ENCODE assay signal across 8 cellular contexts in the genomic region with DNA sequence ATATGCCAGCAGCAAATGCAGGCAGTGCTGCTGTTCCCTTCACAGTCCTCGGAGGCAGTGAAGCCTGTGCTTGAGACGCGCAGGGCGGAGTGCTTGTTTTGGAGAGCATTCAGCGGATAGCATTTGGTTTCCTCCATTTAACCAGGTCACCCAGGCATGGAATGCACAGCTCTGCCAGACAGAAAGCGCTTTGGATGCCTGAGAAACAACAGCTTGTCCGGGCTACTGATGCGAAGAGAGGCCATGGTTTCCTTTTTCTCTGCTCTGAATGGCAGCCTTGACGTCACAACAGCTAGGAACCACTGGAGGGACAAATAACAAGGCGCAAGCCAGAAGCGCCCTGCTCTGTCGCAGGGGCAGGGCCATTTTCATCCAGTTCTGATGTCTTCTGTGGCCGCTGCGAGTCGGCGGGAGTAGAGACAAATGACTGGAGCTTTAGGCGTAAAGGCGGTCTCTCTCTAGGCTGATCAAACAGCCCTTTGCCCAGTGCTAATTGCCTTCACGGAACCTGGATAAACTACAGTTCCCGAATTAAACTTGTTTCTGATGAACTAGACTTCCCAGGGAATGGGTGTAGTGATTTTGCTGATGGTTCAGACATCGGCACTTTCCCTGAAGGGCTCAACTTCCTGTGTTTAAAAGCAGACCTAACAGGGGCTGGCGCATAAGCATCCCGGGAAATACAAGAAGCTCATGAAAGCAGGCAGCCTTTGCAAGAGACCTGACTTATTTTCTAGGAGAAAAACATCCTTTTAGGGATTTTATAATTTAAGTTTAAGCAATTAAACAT.
DNase-seq lines count a peak whose midpoint lies in the region; ATAC-seq and TF ChIP-seq lines count a peak whose summit lies in the region.

No MANE protein-coding gene starts in this region.

- no peaks in the 10 kb centered on the region for H3K27me3 ChIP-seq in foreskin keratinocyte

- no peak overlapping the region for H3K4me2 ChIP-seq in OCI-LY7 (ENCODE audit: low read length)

- H3K4me3 ChIP-seq in OCI-LY7 (ENCODE audit: low read depth, low read length, poor library complexity, severe bottlenecking): no peak overlapping the region

- H3K27me3 Mint-ChIP-seq in HFFc6 (ENCODE audit: insufficient read depth): peaks cover 4% of the 10 kb centered on the region; the same call in 1 of the 2 replicates
- no peaks in the 10 kb centered on the region for H3K27me3 Mint-ChIP-seq in activated T-helper 2 cell treated with anti-CD3 and anti-CD28 coated beads, Interferon-gamma antibody, Interleukin-2, Interleukin-4, amounts not matched to agents 10 μg/mL and 5 μg/mL and 100 μg/mL, durations not matched to agents 14 hours and 24 hours and 36 hours (ENCODE audit: low read depth)

- CTCF ChIA-PET in OCI-LY7 (lab: Charles Lee; ENCODE audit: unreplicated experiment): no interaction called here

- DNase-seq in HFFc6 (no peak), left cardiac atrium (peak; percentile 83), renal cortical epithelial cell (ENCODE audit: low read depth) (peak; percentile 98), foreskin keratinocyte (no peak), OCI-LY7 (ENCODE audit: low spot score) (no peak), GM10266 (ENCODE audit: extremely low spot score) (no peak), NCI-H82 (lab: John Stamatoyannopoulos, UW) (no peak)
- no peak for DNase-seq in activated T-helper 2 cell treated with anti-CD3 and anti-CD28 coated beads, Interferon-gamma antibody, Interleukin-2, Interleukin-4, amounts not matched to agents 10 μg/mL and 5 μg/mL and 100 μg/mL, durations not matched to agents 14 hours and 24 hours and 36 hours (ENCODE audit: low spot score)

- H3K9me3 Mint-ChIP-seq in HFFc6: no peaks in the 10 kb centered on the region
- H3K9me3 Mint-ChIP-seq in activated T-helper 2 cell treated with anti-CD3 and anti-CD28 coated beads, Interferon-gamma antibody, Interleukin-2, Interleukin-4, amounts not matched to agents 10 μg/mL and 5 μg/mL and 100 μg/mL, durations not matched to agents 14 hours and 24 hours and 36 hours: no peaks in the 10 kb centered on the region

- no peaks in the 10 kb centered on the region for H3K9me2 ChIP-seq in OCI-LY7 (ENCODE audit: insufficient read depth, low read length)

- no peaks in the 10 kb centered on the region for H3K9me3 ChIP-seq in OCI-LY7 (ENCODE audit: low read length)

- H3K36me3 ChIP-seq in OCI-LY7 (ENCODE audit: insufficient read depth, low read length): no peaks in the 10 kb centered on the region

- H3K4me3 Mint-ChIP-seq in HFFc6: peak overlapping the region; percentile 59; the same call in 1 of the 2 replicates
- no peak overlapping the region for H3K4me3 Mint-ChIP-seq in activated T-helper 2 cell treated with anti-CD3 and anti-CD28 coated beads, Interferon-gamma antibody, Interleukin-2, Interleukin-4, amounts not matched to agents 10 μg/mL and 5 μg/mL and 100 μg/mL, durations not matched to agents 14 hours and 24 hours and 36 hours (ENCODE audit: low read depth)

- BruUV-seq in OCI-LY7 (replicated peaks; lab: Mats Ljungman, UMichigan): no TSS peak

- peaks cover 99% of the 10 kb centered on the region for H3K4me1 Mint-ChIP-seq in HFFc6 (ENCODE audit: low read depth)
- H3K4me1 Mint-ChIP-seq in activated T-helper 2 cell treated with anti-CD3 and anti-CD28 coated beads, Interferon-gamma antibody, Interleukin-2, Interleukin-4, amounts not matched to agents 10 μg/mL and 5 μg/mL and 100 μg/mL, durations not matched to agents 14 hours and 24 hours and 36 hours (ENCODE audit: low read depth): peaks cover 78% of the 10 kb centered on the region

- intact Hi-C loops in activated T-helper 2 cell treated with anti-CD3 and anti-CD28 coated beads, Interferon-gamma antibody, Interleukin-2, Interleukin-4, amounts not matched to agents 10 μg/mL and 5 μg/mL and 100 μg/mL, durations not matched to agents 14 hours and 24 hours and 36 hours (cut with micrococcal nuclease): no loop called here
- intact Hi-C loops in left cardiac atrium (cut with DNase I) (no loop called here), OCI-LY7 (cut with micrococcal nuclease; ENCODE audit: unreplicated experiment) (no loop called here)

- H2AFZ ChIP-seq in OCI-LY7 (ENCODE audit: low read length): no peak overlapping the region

- no peaks in the 10 kb centered on the region for H3K79me2 ChIP-seq in OCI-LY7 (ENCODE audit: insufficient read depth, low read depth, low read length)

- peak overlapping the region; percentile 94; the same call in 1 of the 2 replicates for H3K27ac Mint-ChIP-seq in HFFc6
- peak overlapping the region; percentile 68 for H3K27ac Mint-ChIP-seq in activated T-helper 2 cell treated with anti-CD3 and anti-CD28 coated beads, Interferon-gamma antibody, Interleukin-2, Interleukin-4, amounts not matched to agents 10 μg/mL and 5 μg/mL and 100 μg/mL, durations not matched to agents 14 hours and 24 hours and 36 hours

- peaks cover 16% of the 10 kb centered on the region for H3K4me1 ChIP-seq in foreskin keratinocyte
- no peaks in the 10 kb centered on the region for H3K4me1 ChIP-seq in OCI-LY7 (ENCODE audit: insufficient read depth, low read length, poor library complexity, severe bottlenecking)

- no peak for TF ChIP-seq CTCF in HFFc6 (IDR thresholded peaks at IDR 0.05)
- TF ChIP-seq CTCF in foreskin keratinocyte (conservative IDR thresholded peaks at IDR 0.05): no peak
- no peak for TF ChIP-seq CTCF in OCI-LY7 (conservative IDR thresholded peaks at IDR 0.05; ENCODE audit: low read length)
- TF ChIP-seq CTCF in GM10266 (IDR thresholded peaks at IDR 0.05; ENCODE audit: control insufficient read depth, insufficient read depth, low read depth, missing control alignments): no peak

- H4K20me1 ChIP-seq in OCI-LY7 (ENCODE audit: insufficient read depth, low read length): no peaks in the 10 kb centered on the region

- H3K36me3 Mint-ChIP-seq in HFFc6 (ENCODE audit: low read depth): peaks cover 49% of the 10 kb centered on the region
- H3K36me3 Mint-ChIP-seq in activated T-helper 2 cell treated with anti-CD3 and anti-CD28 coated beads, Interferon-gamma antibody, Interleukin-2, Interleukin-4, amounts not matched to agents 10 μg/mL and 5 μg/mL and 100 μg/mL, durations not matched to agents 14 hours and 24 hours and 36 hours (ENCODE audit: low read depth): peaks cover 84% of the 10 kb centered on the region

- POLR2A ChIA-PET in OCI-LY7 (lab: Charles Lee): interaction anchor here (0.6 to 1.2 kb wide), 3 partner anchors 9 to 200 kb away, joined by 3 to 4 read pairs (median 3); no protein-coding TSS in a partner anchor

- H3K27ac ChIP-seq in foreskin keratinocyte (no peak overlapping the region), OCI-LY7 (ENCODE audit: low read depth, low read length, poor library complexity, severe bottlenecking) (no peak overlapping the region)

- peak; percentile 85 for ATAC-seq in left cardiac atrium
- ATAC-seq in foreskin keratinocyte: no peak

Comparison
In these comparisons a context has a peak if more than half of its experiments do, and no peak if none do; other contexts are left out.
1. DNase-seq: peak in left cardiac atrium (single experiment) and renal cortical epithelial cell (single experiment); none in HFFc6 (single experiment), activated T-helper 2 cell treated with anti-CD3 and anti-CD28 coated beads, Interferon-gamma antibody, Interleukin-2, Interleukin-4, amounts not matched to agents 10 μg/mL and 5 μg/mL and 100 μg/mL, durations not matched to agents 14 hours and 24 hours and 36 hours (single experiment), foreskin keratinocyte (0 of 2), OCI-LY7 (single experiment), GM10266 (single experiment) and NCI-H82 (single experiment).